8 cellular contexts compared by ENCODE assay signal in genomic region chr10:100286051-100287033, GRCh38. TPM values are rescaled to one million over a fixed set of nuclear protein-coding genes. Genes with fewer than 3 reads are reported as not detected.
DNase-seq lines count a peak whose midpoint lies in the region; ATAC-seq, FAIRE-seq and TF ChIP-seq lines count a peak whose summit lies in the region.

Gene BLOC1S2, minus strand, starts transcription at chr10:100286680. Its CDS starts 21 bp downstream, at chr10:100286659.

- TF ChIP-seq CTCF in GM13977 (IDR thresholded peaks at IDR 0.05; ENCODE audit: extremely low read depth, insufficient read depth, missing control alignments) (no peak), right atrium auricular region (IDR thresholded peaks at IDR 0.05) (peak in 1 of 2 donors; percentile 42)

- peak; percentile 13 for FAIRE-seq in urothelium cell line (lab: Jason Lieb, UNC)

- H3K9me3 ChIP-seq in right atrium auricular region, result no peaks in the 10 kb centered on the region

- peak; percentile 95 for DNase-seq in GM13977 (ENCODE audit: low spot score)
- peak; percentile 57 for DNase-seq in NCI-H1694 (lab: John Stamatoyannopoulos, UW)
- DNase-seq in anterior cingulate cortex (lab: John Stamatoyannopoulos, UW), result peak; percentile 16 to 98 (median 88)
- peak; percentile 90 for DNase-seq in right atrium auricular region (ENCODE audit: low spot score)
- peak; percentile 58 for DNase-seq in pulmonary artery endothelial cell (ENCODE audit: low read depth, low spot score)
- DNase-seq in urothelium cell line (ENCODE audit: low spot score), result peak; percentile 98

- ATAC-seq in HG02840 (IDR thresholded peaks at IDR 0.05; ENCODE audit: low FRiP score, unreplicated experiment), result peak; percentile 94

- peak within 1 kb of the TSS; percentile 87 to 96 for H3K27ac ChIP-seq in right atrium auricular region

- H3K36me3 ChIP-seq in right atrium auricular region, result peaks cover 5% of the 10 kb centered on the region

- H3K27me3 ChIP-seq in right atrium auricular region, result no peaks in the 10 kb centered on the region

- H3K4me1 ChIP-seq in right atrium auricular region, result peaks cover 0 to 42% of the 10 kb centered on the region in 2 donors

- intact Hi-C loops in T-helper 2 cell treated with Interferon-gamma antibody and Interleukin-4, amounts not matched to agents 100 ng/mL and 5 ng/mL, for 36 hours (cut with micrococcal nuclease), result loop anchor here (1.0 to 5.0 kb wide), 6 partner anchors 19 to 221 kb away; partner anchors contain the start of genes CHUK, CWF19L1, ERLIN1 and SCD

- in situ Hi-C loops in GM13977 (cut with MboI; ENCODE audit: low pct_unique_long_range_greater_than_20kb, low sequenced_read_pairs, unreplicated experiment), result no loop called here

- H3K4me3 ChIP-seq in right atrium auricular region, result peak within 1 kb of the TSS; percentile 58 to 84

RNA-seq across cellular contexts. Expression of gene BLOC1S2, which starts in this region (rescaled TPM):
- 49.5 and 50.0 TPM in 2 replicates for total RNA-seq in T-helper 2 cell treated with Interferon-gamma antibody and Interleukin-4, amounts not matched to agents 100 ng/mL and 5 ng/mL, for 36 hours
- total RNA-seq in right atrium auricular region, result 10 to 100 TPM; 18.0 to 30.0 TPM
- total RNA-seq in pulmonary artery endothelial cell, result 43.3 and 69.8 TPM in 2 replicates

Comparison
In these comparisons a context has a peak if more than half of its experiments do, and no peak if none do; other contexts are left out.
1. Peak in every context shown above with its lines: DNase-seq, ATAC-seq, H3K4me3 ChIP-seq and H3K27ac ChIP-seq.